ENCODE assay signal across 10 cellular contexts in genomic region chr6:4359108-4359710, GRCh38.
DNase-seq lines count a peak whose midpoint lies in the region; ATAC-seq, FAIRE-seq and TF ChIP-seq lines count a peak whose summit lies in the region.
"Had no signal": no experiment of that assay in that cellular context is flagged by ENCODE, and none has a peak within 500 bp of the region (broad histone marks: within the 10 kb centered on the region; RNA-seq: fewer than 3 reads in every experiment).

No MANE protein-coding gene starts in this region.

- intact Hi-C loops in HCT116 (cut with micrococcal nuclease), result loop anchor here (5.0 kb wide), 1 partner anchor 418 kb away; the partner anchor contains the start of gene CDYL

- no peaks in the 10 kb centered on the region for H3K27me3 ChIP-seq in HCT116 (ENCODE audit: insufficient read depth, low read length)
- no peaks in the 10 kb centered on the region for H3K27me3 ChIP-seq in layer of hippocampus (ENCODE audit: control insufficient read depth, insufficient read depth, low read length)
- no peaks in the 10 kb centered on the region for H3K27me3 ChIP-seq in subcutaneous abdominal adipose tissue (ENCODE audit: control insufficient read depth in 5 of 5, insufficient read depth in 4 of 5, low read length in 5 of 5)

- H3K36me3 ChIP-seq in HCT116 (ENCODE audit: control insufficient read depth in 1 of 2, insufficient read depth in 2 of 2, low read length in 2 of 2) (no peaks in the 10 kb centered on the region), subcutaneous abdominal adipose tissue (ENCODE audit: control insufficient read depth in 5 of 5, insufficient read depth in 5 of 5, low read length in 5 of 5) (no peaks in the 10 kb centered on the region)

- FAIRE-seq in H54 (lab: Jason Lieb, UNC), result no peak
- FAIRE-seq: D721Med had no signal

- peak overlapping the region; percentile 8 for H2AFZ ChIP-seq in HCT116 (ENCODE audit: low read depth, low read length, poor library complexity, severe bottlenecking)

- no peak for DNase-seq in HCT116 (ENCODE audit: low read depth, low spot score)
- DNase-seq in caudate nucleus (lab: John Stamatoyannopoulos, UW), result peak in 1 of 61 donors; percentile 20
- DNase-seq in H54 (ENCODE audit: insufficient read length, low spot score), result no peak
- no peak for DNase-seq in retina
- DNase-seq: NCI-H2171 had no signal

- H3K9me2 ChIP-seq in HCT116 (ENCODE audit: insufficient read depth), result no peaks in the 10 kb centered on the region

- H3K27ac ChIP-seq in HCT116 (ENCODE audit: low read depth, low read length), result peak overlapping the region; percentile 69
- H3K27ac ChIP-seq in caudate nucleus (ENCODE audit: low read depth, low read length), result peak overlapping the region; percentile 20
- peak overlapping the region; percentile 8 for H3K27ac ChIP-seq in layer of hippocampus (ENCODE audit: low read depth, low read length)
- peak overlapping the region; percentile 69 for H3K27ac ChIP-seq in subcutaneous abdominal adipose tissue (ENCODE audit: low read depth, low read length)

- peak overlapping the region; percentile 59 for H3K9ac ChIP-seq in HCT116 (ENCODE audit: low read length)
- H3K9ac ChIP-seq in subcutaneous abdominal adipose tissue (ENCODE audit: low read length in 5 of 5), result peak overlapping the region in 4 of 5 donors; percentile 7 to 74 (median 50)

- peak; percentile 20 for ATAC-seq in HCT116
- ATAC-seq in HG03108 (IDR thresholded peaks at IDR 0.05; ENCODE audit: unreplicated experiment), result no peak
- ATAC-seq in GM18517 (IDR thresholded peaks at IDR 0.05; ENCODE audit: unreplicated experiment), result no peak

- TF ChIP-seq CTCF in HCT116 (IDR thresholded peaks at IDR 0.05 in 2 of 3, conservative IDR thresholded peaks at IDR 0.05 in 1 of 3; ENCODE audit: borderline replicate concordance in 1 of 3, insufficient read depth in 1 of 3, low read depth in 2 of 3, low read length in 2 of 3), result no peak

- CTCF ChIA-PET in HCT116 (lab: Charles Lee), result no interaction called here

- TF ChIP-seq RAD21 in HCT116 (IDR thresholded peaks at IDR 0.05; ENCODE audit: low read depth), result no peak

- H3K79me2 ChIP-seq in HCT116 (ENCODE audit: insufficient read depth, low read length), result no peaks in the 10 kb centered on the region

- H3K9me3 ChIP-seq in HCT116 (ENCODE audit: control insufficient read depth in 1 of 2, insufficient read depth in 1 of 2, low read depth in 1 of 2, low read length in 2 of 2) (no peaks in the 10 kb centered on the region), subcutaneous abdominal adipose tissue (ENCODE audit: control insufficient read depth in 5 of 5, low read length in 5 of 5) (no peaks in the 10 kb centered on the region)

- TF ChIP-seq POLR2A in HCT116 (IDR thresholded peaks at IDR 0.05; ENCODE audit: borderline replicate concordance, extremely low read depth, insufficient read depth, insufficient read length) (no peak), H54 (IDR thresholded peaks at IDR 0.05; ENCODE audit: low read depth, low read length) (no peak)

- H3K4me2 ChIP-seq in HCT116 (ENCODE audit: low read length), result peak overlapping the region; percentile 69

- H3K4me1 ChIP-seq in HCT116 (ENCODE audit: control insufficient read depth in 1 of 2, insufficient read depth in 2 of 2, low read length in 2 of 2), result peaks cover 26 to 46% of the 10 kb centered on the region in 2 experiments
- H3K4me1 ChIP-seq in subcutaneous abdominal adipose tissue (ENCODE audit: control insufficient read depth in 5 of 5, insufficient read depth in 5 of 5, low read length in 5 of 5), result peaks cover 0 to 13% (median 8%) of the 10 kb centered on the region in 5 donors

- RAD21 ChIA-PET in HCT116 (lab: Charles Lee; ENCODE audit: low non-redundant PET in 1 of 2, low total read pairs in 2 of 2, uncharacterized antibody in 2 of 2, unreplicated experiment in 2 of 2), result no interaction called here

- H3K4me3 ChIP-seq in HCT116 (replicated peaks in 1 of 2; ENCODE audit: low read depth in 1 of 2, low read length in 2 of 2) (peak overlapping the region in 1 of 2 experiments; percentile 39; a peak in 1 of 4 replicates), subcutaneous abdominal adipose tissue (ENCODE audit: low read depth in 1 of 5, low read length in 5 of 5) (peak overlapping the region in 2 of 5 donors; percentile 12 to 37)

- POLR2A ChIA-PET in HCT116 (lab: Charles Lee), result interaction anchor here (1.0 kb wide), 2 partner anchors 45 to 338 kb away, joined by 3 read pairs; a partner anchor contains a TSS

- TSS peak; percentile 99 for BruUV-seq in HCT116 (replicated peaks; lab: Mats Ljungman, UMichigan)

- no peaks in the 10 kb centered on the region for H4K20me1 ChIP-seq in HCT116 (ENCODE audit: insufficient read depth)

TF ChIP-seq in HCT116, 20 proteins besides CTCF, POLR2A, EP300 and RAD21:
- no peak for TF ChIP-seq EZH2 (IDR thresholded peaks at IDR 0.05)
- no peak for TF ChIP-seq SP1 (IDR thresholded peaks at IDR 0.05; ENCODE audit: low read depth)
- TF ChIP-seq REST (IDR thresholded peaks at IDR 0.05; ENCODE audit: low read depth), result no peak
- no peak for TF ChIP-seq YY1 (IDR thresholded peaks at IDR 0.05; ENCODE audit: extremely low read depth, insufficient replicate concordance, low read depth, low read length)
- TF ChIP-seq FOSL1 (IDR thresholded peaks at IDR 0.05; ENCODE audit: low read depth), result no peak
- TF ChIP-seq ATF3 (IDR thresholded peaks at IDR 0.05), result no peak
- no peak for TF ChIP-seq CBX3 (IDR thresholded peaks at IDR 0.05; ENCODE audit: low read depth)
- TF ChIP-seq SRF (IDR thresholded peaks at IDR 0.05; ENCODE audit: low read depth), result no peak
- TF ChIP-seq ZNF274 (IDR thresholded peaks at IDR 0.05; ENCODE audit: low read depth, low read length), result no peak
- TF ChIP-seq ZFX (IDR thresholded peaks at IDR 0.05), result no peak
- TF ChIP-seq EGR1 (IDR thresholded peaks at IDR 0.05; ENCODE audit: low read depth), result no peak
- TF ChIP-seq MAX (IDR thresholded peaks at IDR 0.05), result no peak
- no peak for TF ChIP-seq EZH2phosphoT487 (IDR thresholded peaks at IDR 0.05; ENCODE audit: borderline replicate concordance)
- TF ChIP-seq TCF7L2 (IDR thresholded peaks at IDR 0.05; ENCODE audit: borderline replicate concordance, extremely low read depth, insufficient read depth, insufficient read length), result no peak
- no peak for TF ChIP-seq ZBTB33 (IDR thresholded peaks at IDR 0.05; ENCODE audit: extremely low read depth, insufficient replicate concordance, low read length)
- no peak for TF ChIP-seq SIN3A (IDR thresholded peaks at IDR 0.05; ENCODE audit: low read depth)
- no peak for TF ChIP-seq JUND (IDR thresholded peaks at IDR 0.05)

Comparison
In these comparisons a context has a peak if more than half of its experiments do, and no peak if none do; other contexts are left out.
1. H3K27ac ChIP-seq: peak in every context shown above with its lines; median percentile 69 in HCT116; 69 in subcutaneous abdominal adipose tissue; 20 in caudate nucleus; 8 in layer of hippocampus.